In the genomic region with DNA sequence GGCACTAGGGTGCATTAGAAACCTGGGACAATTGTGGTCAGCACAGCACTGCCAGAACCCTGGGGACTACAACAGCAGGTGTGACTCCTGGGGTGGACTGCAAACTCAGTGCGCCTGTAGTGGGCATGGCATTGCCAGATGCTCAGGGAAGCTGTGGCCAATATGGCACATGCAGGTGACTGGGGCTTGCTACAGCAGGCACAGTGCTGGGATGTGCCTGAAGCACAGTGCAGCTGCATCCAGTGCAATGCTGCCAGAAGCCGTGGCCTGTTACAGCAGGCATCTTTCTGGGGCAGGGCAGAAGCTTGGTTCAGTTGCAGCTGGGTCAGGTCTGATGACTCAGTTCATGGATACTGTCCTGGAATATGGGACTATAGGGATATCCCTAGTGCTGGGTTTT, we compare ENCODE assay signal across 20 cellular contexts.
DNase-seq lines count a peak whose midpoint lies in the region; ATAC-seq, FAIRE-seq and TF ChIP-seq lines count a peak whose summit lies in the region.
"Had no signal": no experiment of that assay in that cellular context is flagged by ENCODE, and none has a peak within 500 bp of the region (broad histone marks: within the 10 kb centered on the region; RNA-seq: fewer than 3 reads in every experiment).

No MANE protein-coding gene starts in this region.

- H3K4me1 ChIP-seq in RWPE2 (ENCODE audit: insufficient read depth, poor library complexity, severe bottlenecking) = peaks cover 6% of the 10 kb centered on the region
- H3K4me1 ChIP-seq in keratinocyte (ENCODE audit: control insufficient read depth, extremely low read depth, insufficient read depth, low read length) = no peaks in the 10 kb centered on the region
- H3K4me1 ChIP-seq: A549, BLaER1 had no signal

- no peaks in the 10 kb centered on the region for H4K20me1 ChIP-seq in keratinocyte (ENCODE audit: control insufficient read depth, extremely low read depth, insufficient read depth, low read length)
- H4K20me1 ChIP-seq: BLaER1 had no signal

- H3K36me3 ChIP-seq in RWPE2 (ENCODE audit: low read depth) = no peaks in the 10 kb centered on the region
- no peaks in the 10 kb centered on the region for H3K36me3 ChIP-seq in keratinocyte (ENCODE audit: control insufficient read depth in 2 of 2, extremely low read depth in 1 of 2, insufficient read depth in 2 of 2, low read length in 2 of 2)
- H3K36me3 ChIP-seq: BLaER1 had no signal

- no peak overlapping the region for H3K27ac ChIP-seq in RWPE2 (ENCODE audit: poor library complexity, severe bottlenecking)
- no peak overlapping the region for H3K27ac ChIP-seq in keratinocyte (ENCODE audit: control insufficient read depth, insufficient read depth, low read length)
- H3K27ac ChIP-seq: 22Rv1, A549, BLaER1 had no signal

- H3K4me2 ChIP-seq in keratinocyte (ENCODE audit: control insufficient read depth, extremely low read depth, insufficient read depth, low read depth, low read length) = no peak overlapping the region
- H3K4me2 ChIP-seq: A549, BLaER1 had no signal

- H3K4me3 ChIP-seq in RWPE2 (ENCODE audit: severe bottlenecking) (no peak overlapping the region), epithelial cell of esophagus (ENCODE audit: low read length) (no peak overlapping the region), keratinocyte (ENCODE audit: control insufficient read depth in 2 of 3, extremely low read depth in 1 of 3, insufficient read depth in 2 of 3, low read depth in 1 of 3, low read length in 3 of 3) (no peak overlapping the region)
- H3K4me3 ChIP-seq: A549, BLaER1 had no signal

- no peak overlapping the region for H3K9ac ChIP-seq in keratinocyte (ENCODE audit: control insufficient read depth, extremely low read depth, insufficient read depth, low read length)
- H3K9ac ChIP-seq: BLaER1 had no signal

- 0 out of 3 replicates have a peak, but pooled peaks have one; percentile 25 for ATAC-seq in RWPE2 (ENCODE audit: low read depth)
- no peak for ATAC-seq in GM19455 (IDR thresholded peaks at IDR 0.05; ENCODE audit: unreplicated experiment)
- ATAC-seq: A549 had no signal

- no peaks in the 10 kb centered on the region for H3K9me1 ChIP-seq in keratinocyte (ENCODE audit: control insufficient read depth, extremely low read depth, insufficient read depth, low read length)

- no peaks in the 10 kb centered on the region for H3K79me2 ChIP-seq in keratinocyte (ENCODE audit: control insufficient read depth, insufficient read depth, low read length)

- H3K27me3 ChIP-seq in RWPE2 (ENCODE audit: insufficient read depth, poor library complexity, severe bottlenecking) (no peaks in the 10 kb centered on the region), keratinocyte (ENCODE audit: control insufficient read depth, extremely low read depth, insufficient read depth, low read length) (no peaks in the 10 kb centered on the region)
- H3K27me3 ChIP-seq: BLaER1 had no signal

- DNase-seq in DMS 273 (lab: John Stamatoyannopoulos, UW; ENCODE audit: unreplicated experiment) (peak; percentile 9), DMS 273 treated with DMSO at 0.1 percent for 48 hours (lab: John Stamatoyannopoulos, UW) (no peak), RWPE2 (ENCODE audit: low spot score) (no peak), epithelial cell of esophagus (ENCODE audit: low read depth) (peak; percentile 49), keratinocyte (ENCODE audit: low read depth, low spot score) (peak; percentile 13), cardiac septum (ENCODE audit: low spot score) (no peak), NCI-H2081 treated with DMSO at 0.1 percent for 48 hours (lab: John Stamatoyannopoulos, UW) (no peak)
- DNase-seq: AML-193; CD4-positive, alpha-beta memory T cell; DMS53; DND-41; EL; GOT3; H9 had no signal

- no peak overlapping the region for H2AFZ ChIP-seq in keratinocyte (ENCODE audit: control insufficient read depth, low read length)

- intact Hi-C loops in cardiac septum (cut with DNase I) = no loop called here

- dilution Hi-C loops in keratinocyte (cut with MboI; ENCODE audit: extremely low pct_ligation_motif_present, low sequenced_read_pairs) = no loop called here

- TF ChIP-seq CTCF in RWPE2 (IDR thresholded peaks at IDR 0.05; ENCODE audit: poor library complexity, severe bottlenecking) (no peak), epithelial cell of esophagus (IDR thresholded peaks at IDR 0.05; ENCODE audit: insufficient read depth, low read depth, low read length, missing control alignments) (no peak), keratinocyte (optimal IDR thresholded peaks at IDR 0.05 in 1 of 3, IDR thresholded peaks at IDR 0.05 in 1 of 3, conservative IDR thresholded peaks at IDR 0.05 in 1 of 3; ENCODE audit: extremely low read depth in 1 of 3, insufficient read depth in 2 of 3, low read length in 3 of 3) (no peak)

- FAIRE-seq in keratinocyte (lab: Jason Lieb, UNC) = peak; percentile 77
- FAIRE-seq: A549, GM12892, GM18507 had no signal

- no peaks in the 10 kb centered on the region for H3K9me3 ChIP-seq in RWPE2 (ENCODE audit: severe bottlenecking)
- no peaks in the 10 kb centered on the region for H3K9me3 ChIP-seq in keratinocyte (ENCODE audit: control insufficient read depth, low read depth, low read length)
- H3K9me3 ChIP-seq: A549, BLaER1 had no signal

Comparison
In these comparisons a context has a peak if more than half of its experiments do, and no peak if none do; other contexts are left out.
1. DNase-seq: peak in DMS 273 (single experiment), epithelial cell of esophagus (single experiment) and keratinocyte (single experiment); none in DMS 273 treated with DMSO at 0.1 percent for 48 hours (single experiment), RWPE2 (single experiment), cardiac septum (single experiment) and NCI-H2081 treated with DMSO at 0.1 percent for 48 hours (single experiment).